In genomic region chr15:87736921-87737389, GRCh38 we compare ENCODE assay signal across 26 cellular contexts.
DNase-seq lines count a peak whose midpoint lies in the region; ATAC-seq and TF ChIP-seq lines count a peak whose summit lies in the region.
"Had no signal": no experiment of that assay in that cellular context is flagged by ENCODE, and none has a peak within 500 bp of the region (broad histone marks: within the 10 kb centered on the region; RNA-seq: fewer than 3 reads in every experiment).

No MANE protein-coding gene starts in this region.

- no peak overlapping the region for H3K4me2 ChIP-seq in neural progenitor cell
- H3K4me2 ChIP-seq: BLaER1 treated with 17β-estradiol and CSF1 and Interleukin-3, amounts not matched to agents 10 nM and 100 nM had no signal

- H3K27me3 ChIP-seq in neural progenitor cell (no peaks in the 10 kb centered on the region), right lobe of liver (no peaks in the 10 kb centered on the region)
- H3K27me3 ChIP-seq: BLaER1 treated with 17β-estradiol and CSF1 and Interleukin-3, amounts not matched to agents 10 nM and 100 nM; cardiac muscle cell; foreskin keratinocyte; testis had no signal

- TF ChIP-seq CTCF in neural progenitor cell (IDR thresholded peaks at IDR 0.05): no peak
- TF ChIP-seq CTCF in right lobe of liver (IDR thresholded peaks at IDR 0.05): no peak

- H3K4me1 ChIP-seq in neural progenitor cell (no peaks in the 10 kb centered on the region), right lobe of liver (no peaks in the 10 kb centered on the region)
- H3K4me1 ChIP-seq: BLaER1 treated with 17β-estradiol and CSF1 and Interleukin-3, amounts not matched to agents 10 nM and 100 nM; foreskin keratinocyte had no signal

- peaks cover 15% of the 10 kb centered on the region for H3K4me1 Mint-ChIP-seq in activated naive CD8-positive, alpha-beta T cell (ENCODE audit: low read depth)
- H3K4me1 Mint-ChIP-seq in activated naive CD8-positive, alpha-beta T cell treated with anti-CD3 and anti-CD28 coated beads for 36 hours: peaks cover 9% of the 10 kb centered on the region
- H3K4me1 Mint-ChIP-seq in T-cell (peaks cover 12 to 17% (median 16%) of the 10 kb centered on the region in 3 donors), neural progenitor cell (peaks cover 41% of the 10 kb centered on the region)

- H3K36me3 ChIP-seq in neural progenitor cell: no peaks in the 10 kb centered on the region
- H3K36me3 ChIP-seq in right lobe of liver: no peaks in the 10 kb centered on the region
- H3K36me3 ChIP-seq: BLaER1 treated with 17β-estradiol and CSF1 and Interleukin-3, amounts not matched to agents 10 nM and 100 nM; cardiac muscle cell had no signal

- no peaks in the 10 kb centered on the region for H4K20me1 ChIP-seq in neural progenitor cell (ENCODE audit: low read depth)
- H4K20me1 ChIP-seq: BLaER1 treated with 17β-estradiol and CSF1 and Interleukin-3, amounts not matched to agents 10 nM and 100 nM had no signal

- no peak for TF ChIP-seq POLR2A in right lobe of liver (IDR thresholded peaks at IDR 0.05)

- peak overlapping the region; percentile 36 for H3K4me3 Mint-ChIP-seq in activated naive CD8-positive, alpha-beta T cell
- no peak overlapping the region for H3K4me3 Mint-ChIP-seq in activated naive CD8-positive, alpha-beta T cell treated with anti-CD3 and anti-CD28 coated beads for 36 hours
- H3K4me3 Mint-ChIP-seq in T-cell (peak overlapping the region in 2 of 3 donors; percentile 10 to 27), neural progenitor cell (no peak overlapping the region)
- H3K4me3 Mint-ChIP-seq: activated CD4-positive, alpha-beta memory T cell treated with anti-CD3 and anti-CD28 coated beads for 36 hours had no signal

- no peaks in the 10 kb centered on the region for H3K9me3 Mint-ChIP-seq in activated naive CD8-positive, alpha-beta T cell (ENCODE audit: low read depth)
- H3K9me3 Mint-ChIP-seq in activated naive CD8-positive, alpha-beta T cell treated with anti-CD3 and anti-CD28 coated beads for 36 hours: no peaks in the 10 kb centered on the region
- H3K9me3 Mint-ChIP-seq in T-cell: peaks cover 0 to 4% (median 4%) of the 10 kb centered on the region in 3 donors
- peaks cover 2% of the 10 kb centered on the region for H3K9me3 Mint-ChIP-seq in neural progenitor cell

- no peak overlapping the region for H3K9ac ChIP-seq in neural progenitor cell
- H3K9ac ChIP-seq: BLaER1 treated with 17β-estradiol and CSF1 and Interleukin-3, amounts not matched to agents 10 nM and 100 nM had no signal

- POLR2A ChIA-PET in T-cell (lab: Charles Lee): no interaction called here

- H3F3A ChIP-seq in neural progenitor cell (ENCODE audit: low read depth): no peaks in the 10 kb centered on the region

- CTCF ChIA-PET in T-cell (lab: Charles Lee): no interaction called here

- H2AFZ ChIP-seq in neural progenitor cell (replicated peaks): no peak overlapping the region

- H3K9me3 ChIP-seq in neural progenitor cell (ENCODE audit: low read depth) (no peaks in the 10 kb centered on the region), right lobe of liver (no peaks in the 10 kb centered on the region)
- H3K9me3 ChIP-seq: testis had no signal

- no peaks in the 10 kb centered on the region for H3K79me2 ChIP-seq in neural progenitor cell (ENCODE audit: low read depth)

- DNase-seq in activated naive CD8-positive, alpha-beta T cell treated with anti-CD3 and anti-CD28 coated beads for 36 hours: no peak
- peak; percentile 19 for DNase-seq in GM03348 (ENCODE audit: low spot score)
- DNase-seq in T-cell: peak in 3 of 34 experiments; percentile 5 to 11 (median 7)
- DNase-seq in neural progenitor cell (ENCODE audit: low spot score): no peak
- DNase-seq in right lobe of liver: no peak
- DNase-seq in retina: no peak
- DNase-seq: activated CD4-positive, alpha-beta memory T cell treated with anti-CD3 and anti-CD28 coated beads for 36 hours; activated gamma-delta T cell; activated T-cell treated with anti-CD3 and anti-CD28 coated beads for 4 hours; anterior cingulate cortex; cortex of kidney; foreskin keratinocyte; hippocampal formation; NCI-H1092 treated with DMSO at 0.1 percent for 48 hours; NCI-H187 treated with DMSO at 0.1 percent for 48 hours; NCI-H2171 treated with DMSO at 0.1 percent for 48 hours; NCI-H510A treated with DMSO at 0.1 percent for 48 hours; SHP77; stimulated activated CD4-positive, alpha-beta T cell treated with anti-CD3 and anti-CD28 coated beads, Interleukin-15, amount 100 ng/mL, for 24 hours; testis had no signal

- ATAC-seq in T-cell (replicated peaks in 1 of 4) (peak; percentile 48 to 74 (median 68)), right lobe of liver (no peak), HG03342 (IDR thresholded peaks at IDR 0.05; ENCODE audit: unreplicated experiment) (no peak)
- ATAC-seq: foreskin keratinocyte, Panc1 had no signal

- no peaks in the 10 kb centered on the region for H3K36me3 Mint-ChIP-seq in activated naive CD8-positive, alpha-beta T cell
- no peaks in the 10 kb centered on the region for H3K36me3 Mint-ChIP-seq in activated naive CD8-positive, alpha-beta T cell treated with anti-CD3 and anti-CD28 coated beads for 36 hours
- H3K36me3 Mint-ChIP-seq in T-cell (no peaks in the 10 kb centered on the region), neural progenitor cell (no peaks in the 10 kb centered on the region)
- H3K36me3 Mint-ChIP-seq: activated CD4-positive, alpha-beta memory T cell treated with anti-CD3 and anti-CD28 coated beads for 36 hours had no signal

- H3K4me3 ChIP-seq in neural progenitor cell (no peak overlapping the region), right lobe of liver (no peak overlapping the region)
- H3K4me3 ChIP-seq: BLaER1 treated with 17β-estradiol and CSF1 and Interleukin-3, amounts not matched to agents 10 nM and 100 nM; cardiac muscle cell; testis had no signal

- H3K27ac ChIP-seq in neural progenitor cell (no peak overlapping the region), right lobe of liver (no peak overlapping the region)
- H3K27ac ChIP-seq: BLaER1 treated with 17β-estradiol and CSF1 and Interleukin-3, amounts not matched to agents 10 nM and 100 nM; cardiac muscle cell; foreskin keratinocyte; testis had no signal

- H3K27me3 Mint-ChIP-seq in activated naive CD8-positive, alpha-beta T cell: peaks cover 2% of the 10 kb centered on the region
- no peaks in the 10 kb centered on the region for H3K27me3 Mint-ChIP-seq in activated naive CD8-positive, alpha-beta T cell treated with anti-CD3 and anti-CD28 coated beads for 36 hours
- H3K27me3 Mint-ChIP-seq in T-cell: peaks cover 3 to 5% of the 10 kb centered on the region in 2 donors
- peaks cover 5% of the 10 kb centered on the region for H3K27me3 Mint-ChIP-seq in neural progenitor cell (ENCODE audit: insufficient read depth, low read depth)
- H3K27me3 Mint-ChIP-seq: activated CD4-positive, alpha-beta memory T cell treated with anti-CD3 and anti-CD28 coated beads for 36 hours had no signal

- intact Hi-C loops in right lobe of liver (cut with DNase I): no loop called here

- 42% methylated on average over 4 of the region's 4 CpGs for WGBS in right lobe of liver (ENCODE audit: insufficient coverage, low coverage, low lambda C conversion rate, missing lambda C conversion rate)

- H3K27ac Mint-ChIP-seq in activated naive CD8-positive, alpha-beta T cell: no peak overlapping the region
- H3K27ac Mint-ChIP-seq in activated naive CD8-positive, alpha-beta T cell treated with anti-CD3 and anti-CD28 coated beads for 36 hours: no peak overlapping the region
- H3K27ac Mint-ChIP-seq in T-cell: peak overlapping the region; percentile 40 to 55
- peak overlapping the region; percentile 64 for H3K27ac Mint-ChIP-seq in neural progenitor cell
- H3K27ac Mint-ChIP-seq: activated CD4-positive, alpha-beta memory T cell treated with anti-CD3 and anti-CD28 coated beads for 36 hours; progenitor cell of endocrine pancreas had no signal

Comparison
In these comparisons a context has a peak if more than half of its experiments do, and no peak if none do; other contexts are left out.
1. H3K4me3 Mint-ChIP-seq: peak in activated naive CD8-positive, alpha-beta T cell (single experiment) and T-cell (2 of 3); none in activated naive CD8-positive, alpha-beta T cell treated with anti-CD3 and anti-CD28 coated beads for 36 hours (single experiment) and neural progenitor cell (single experiment).
2. H3K27ac Mint-ChIP-seq: peak in T-cell (2 of 2) and neural progenitor cell (single experiment); none in activated naive CD8-positive, alpha-beta T cell (single experiment) and activated naive CD8-positive, alpha-beta T cell treated with anti-CD3 and anti-CD28 coated beads for 36 hours (single experiment).
3. ATAC-seq: peak in T-cell (4 of 4); none in right lobe of liver (0 of 4) and HG03342 (single experiment).